ENCODE assay signal across 21 cellular contexts in genomic region chr2:128371248-128371630, GRCh38. TPM values are rescaled to one million over a fixed set of nuclear protein-coding genes. Genes with fewer than 3 reads are reported as not detected.
DNase-seq lines count a peak whose midpoint lies in the region; ATAC-seq and TF ChIP-seq lines count a peak whose summit lies in the region.
"Had no signal": no experiment of that assay in that cellular context is flagged by ENCODE, and none has a peak within 500 bp of the region (broad histone marks: within the 10 kb centered on the region; RNA-seq: fewer than 3 reads in every experiment).

No MANE protein-coding gene starts in this region.

- no peak for TF ChIP-seq POLR2A in IMR-90 (IDR thresholded peaks at IDR 0.05; ENCODE audit: low read depth, low read length)

- no peak overlapping the region for H3K27ac Mint-ChIP-seq in T-cell
- H3K27ac Mint-ChIP-seq: CD4-positive, CD25-positive, alpha-beta regulatory T cell had no signal

- peaks cover 0 to 13% (median 8%) of the 10 kb centered on the region in 3 donors for H3K4me1 Mint-ChIP-seq in T-cell

- H3K27ac ChIP-seq in IMR-90 (ENCODE audit: insufficient read depth, low read length) (no peak overlapping the region), RWPE1 (peak overlapping the region; percentile 89), mesenchymal stem cell (ENCODE audit: low read length, poor library complexity, severe bottlenecking) (no peak overlapping the region)
- no peak overlapping the region for H3K27ac ChIP-seq in effector memory CD4-positive, alpha-beta T cell (ENCODE audit: insufficient read depth, low read length, poor library complexity, severe bottlenecking)
- H3K27ac ChIP-seq: GM23248 had no signal

- H3K56ac ChIP-seq in IMR-90 (ENCODE audit: extremely low read depth, insufficient read depth, low read length), result no peak overlapping the region

- H2BK120ac ChIP-seq in IMR-90 (ENCODE audit: low read depth, low read length) (peak overlapping the region; percentile 11), mesenchymal stem cell (ENCODE audit: low read depth, low read length) (no peak overlapping the region)

- intact Hi-C loops in IMR-90 (cut with micrococcal nuclease) (no loop called here), sciatic nerve (cut with DNase I) (no loop called here)

- POLR2A ChIA-PET in IMR-90 (lab: Charles Lee; ENCODE audit: unreplicated experiment), result no interaction called here
- POLR2A ChIA-PET in RWPE1 (lab: Yijun Ruan, JAX; ENCODE audit: low non-redundant PET), result no interaction called here
- POLR2A ChIA-PET in T-cell (lab: Charles Lee), result no interaction called here

- H3K14ac ChIP-seq in IMR-90 (replicated peaks; ENCODE audit: low read depth, low read length), result no peak overlapping the region
- H3K14ac ChIP-seq in mesenchymal stem cell (ENCODE audit: low read length in 2 of 2), result no peak overlapping the region

- no peaks in the 10 kb centered on the region for H4K20me1 ChIP-seq in IMR-90 (ENCODE audit: insufficient read depth, low read length)

- ATAC-seq in IMR-90 (ENCODE audit: low read depth) (no peak), sciatic nerve (no peak), T-cell (replicated peaks in 1 of 4) (no peak)
- ATAC-seq: K562, Panc1 had no signal

- H2AFZ ChIP-seq in IMR-90 (replicated peaks; ENCODE audit: low read length, poor library complexity) (no peak overlapping the region), mesenchymal stem cell (ENCODE audit: low read depth, low read length) (no peak overlapping the region)
- H2AFZ ChIP-seq: GM23248 had no signal

- H2AK9ac ChIP-seq in IMR-90 (replicated peaks; ENCODE audit: low read depth, low read length, poor library complexity), result no peak overlapping the region

- H3K9me1 ChIP-seq in IMR-90 (ENCODE audit: insufficient read depth, low read length), result peaks cover 11% of the 10 kb centered on the region

- no peak overlapping the region for H2BK15ac ChIP-seq in IMR-90 (ENCODE audit: low read depth, low read length)
- H2BK15ac ChIP-seq in mesenchymal stem cell (ENCODE audit: low read depth, poor library complexity, severe bottlenecking), result no peak overlapping the region

- H3K18ac ChIP-seq in IMR-90 (ENCODE audit: low read depth, low read length) (no peak overlapping the region), mesenchymal stem cell (ENCODE audit: low read depth in 1 of 2, low read length in 2 of 2) (peak overlapping the region in 1 of 2 experiments; percentile 71)

- peak overlapping the region; percentile 25; the same call in 1 of the 2 replicates for H4K91ac ChIP-seq in IMR-90 (ENCODE audit: insufficient read depth, low read depth, low read length)
- no peak overlapping the region for H4K91ac ChIP-seq in mesenchymal stem cell (ENCODE audit: low read length)

- peak overlapping the region; percentile 18 to 54 for H2BK12ac ChIP-seq in mesenchymal stem cell (ENCODE audit: low read length in 2 of 2)

- in situ Hi-C loops in IMR-90 (cut with MboI; ENCODE audit: low sequenced_read_pairs), result no loop called here

- peaks cover 23% of the 10 kb centered on the region for H3K4me1 ChIP-seq in IMR-90 (ENCODE audit: control insufficient read depth, insufficient read depth, low read length)
- peaks cover 50% of the 10 kb centered on the region for H3K4me1 ChIP-seq in mesenchymal stem cell (ENCODE audit: control insufficient read depth, insufficient read depth, low read depth, low read length)
- no peaks in the 10 kb centered on the region for H3K4me1 ChIP-seq in effector memory CD4-positive, alpha-beta T cell (ENCODE audit: control insufficient read depth, insufficient read depth, low read length, poor library complexity, severe bottlenecking)
- H3K4me1 ChIP-seq: HAP-1 had no signal

- H3K4ac ChIP-seq in IMR-90 (ENCODE audit: low read depth, low read length) (peak overlapping the region; percentile 44; the same call in 1 of the 2 replicates), mesenchymal stem cell (ENCODE audit: low read depth in 1 of 2, low read length in 2 of 2) (peak overlapping the region in 1 of 2 experiments; percentile 8)

- H3K79me1 ChIP-seq in IMR-90 (ENCODE audit: low read depth in 1 of 2, low read length in 2 of 2), result peaks cover 0 to 6% of the 10 kb centered on the region in 2 experiments; a peak in 1 of 4 replicates
- H3K79me1 ChIP-seq in mesenchymal stem cell (replicated peaks; ENCODE audit: low read length, poor library complexity, severe bottlenecking), result no peaks in the 10 kb centered on the region

- CTCF ChIA-PET in IMR-90 (lab: Yijun Ruan, JAX) (no interaction called here), RWPE1 (lab: Yijun Ruan, JAX) (no interaction called here), T-cell (lab: Charles Lee) (no interaction called here)

- no peak overlapping the region for H3K4me3 ChIP-seq in IMR-90 (ENCODE audit: insufficient read depth, low read depth, low read length)
- H3K4me3 ChIP-seq in mesenchymal stem cell (ENCODE audit: insufficient read depth in 1 of 2, low read depth in 1 of 2, low read length in 2 of 2), result no peak overlapping the region
- no peak overlapping the region for H3K4me3 ChIP-seq in effector memory CD4-positive, alpha-beta T cell (ENCODE audit: insufficient read depth, low read depth, low read length, poor library complexity, severe bottlenecking)
- H3K4me3 ChIP-seq: GM23248, HAP-1, K562, SJSA1 had no signal

- H4K8ac ChIP-seq in IMR-90 (ENCODE audit: low read depth in 2 of 2, low read length in 2 of 2) (no peak overlapping the region), mesenchymal stem cell (ENCODE audit: low read length) (no peak overlapping the region)

- H3K9me3 Mint-ChIP-seq in T-cell, result no peaks in the 10 kb centered on the region

- H3K4me2 ChIP-seq in IMR-90 (ENCODE audit: low read depth, low read length), result no peak overlapping the region
- H3K4me2 ChIP-seq in mesenchymal stem cell (ENCODE audit: low read length, poor library complexity, severe bottlenecking), result no peak overlapping the region

- H3K4me3 Mint-ChIP-seq in T-cell, result no peak overlapping the region
- H3K4me3 Mint-ChIP-seq: CD4-positive, CD25-positive, alpha-beta regulatory T cell had no signal

- no peak for TF ChIP-seq RAD21 in IMR-90 (IDR thresholded peaks at IDR 0.05; ENCODE audit: low read length)

- BruUV-seq in IMR-90 (replicated peaks; lab: Mats Ljungman, UMichigan), result no TSS peak

- H3K23ac ChIP-seq in IMR-90 (ENCODE audit: low read depth, low read length) (no peak overlapping the region), mesenchymal stem cell (ENCODE audit: low read length in 2 of 2) (no peak overlapping the region)

- no peak overlapping the region for H4K5ac ChIP-seq in IMR-90 (ENCODE audit: low read depth, low read length)

- DNase-seq in IMR-90 (no peak), RWPE1 (ENCODE audit: low spot score) (no peak), mesenchymal stem cell (no peak), sciatic nerve (ENCODE audit: low spot score) (peak; percentile 56), T-cell (no peak), NOMO-1 (lab: John Stamatoyannopoulos, UW; ENCODE audit: unreplicated experiment in 2 of 2) (no peak)
- no peak for DNase-seq in activated CD4-positive, alpha-beta T cell treated with anti-CD3 and anti-CD28 coated beads, Interleukin-2, amount 50 U/mL, for 1 hour
- DNase-seq in effector memory CD4-positive, alpha-beta T cell, result no peak
- DNase-seq: CD4-positive, CD25-positive, alpha-beta regulatory T cell; GM23248; NCI-H1092; NCI-H1436 treated with DMSO at 0.1 percent for 48 hours; NCI-H2029; NCI-H2227 treated with DMSO at 0.1 percent for 48 hours; NCI-H510A treated with DMSO at 0.1 percent for 48 hours; NCI-H748 treated with DMSO at 0.1 percent for 48 hours; NK-92 treated with Interleukin-12 subunit alpha and Interleukin-12 subunit beta, amount 100 ng/mL, for 24 hours had no signal

- TF ChIP-seq CTCF in IMR-90 (conservative IDR thresholded peaks at IDR 0.05; ENCODE audit: low read depth, low read length), result no peak
- TF ChIP-seq CTCF in RWPE1 (conservative IDR thresholded peaks at IDR 0.05; ENCODE audit: low read depth), result no peak

- dilution Hi-C loops in IMR-90 (cut with HindIII; ENCODE audit: low sequenced_read_pairs, unreplicated experiment), result no loop called here

- H3K9ac ChIP-seq in IMR-90 (ENCODE audit: low read depth, low read length) (no peak overlapping the region), mesenchymal stem cell (ENCODE audit: low read length) (no peak overlapping the region)
- H3K9ac ChIP-seq: GM23248 had no signal

- H2AK5ac ChIP-seq in IMR-90 (ENCODE audit: low read depth, low read length) (0 out of 2 replicates have a peak overlapping the region, but pooled peaks have one; percentile 13), mesenchymal stem cell (ENCODE audit: low read length, severe bottlenecking) (peak overlapping the region; percentile 37)

- WGBS in IMR-90 (ENCODE audit: extremely low coverage in 2 of 2, insufficient read length in 1 of 2), 2 experiments, result 100% methylated on average over 1 of the region's 8 CpGs; no CpG with 5 or more reads in 1 of the 2 experiments
- 93% methylated on average over 6 of the region's 8 CpGs for WGBS in mesenchymal stem cell

- peaks cover 0 to 2% of the 10 kb centered on the region in 2 donors for H3K27me3 Mint-ChIP-seq in T-cell
- H3K27me3 Mint-ChIP-seq: CD4-positive, CD25-positive, alpha-beta regulatory T cell had no signal

- no peaks in the 10 kb centered on the region for H3K27me3 ChIP-seq in IMR-90 (ENCODE audit: control insufficient read depth, insufficient read depth, low read length)
- H3K27me3 ChIP-seq in mesenchymal stem cell (ENCODE audit: control insufficient read depth in 1 of 2, insufficient read depth in 1 of 2, low read length in 2 of 2), result no peaks in the 10 kb centered on the region
- H3K27me3 ChIP-seq in effector memory CD4-positive, alpha-beta T cell (replicated peaks; ENCODE audit: control insufficient read depth, insufficient read depth, low read length, poor library complexity, severe bottlenecking), result no peaks in the 10 kb centered on the region
- H3K27me3 ChIP-seq: SJSA1 had no signal

- H2BK20ac ChIP-seq in IMR-90 (ENCODE audit: low read depth, low read length), result peak overlapping the region; percentile 28; the same call in 1 of the 2 replicates

- H3K36me3 ChIP-seq in IMR-90 (ENCODE audit: control insufficient read depth, insufficient read depth, low read length), result no peaks in the 10 kb centered on the region
- no peaks in the 10 kb centered on the region for H3K36me3 ChIP-seq in mesenchymal stem cell (ENCODE audit: control insufficient read depth in 1 of 2, insufficient read depth in 2 of 2, low read depth in 1 of 2, low read length in 2 of 2)
- no peaks in the 10 kb centered on the region for H3K36me3 ChIP-seq in effector memory CD4-positive, alpha-beta T cell (ENCODE audit: control insufficient read depth, insufficient read depth, low read length)
- H3K36me3 ChIP-seq: HAP-1 had no signal

- no peaks in the 10 kb centered on the region for H3K36me3 Mint-ChIP-seq in T-cell
- H3K36me3 Mint-ChIP-seq: CD4-positive, CD25-positive, alpha-beta regulatory T cell had no signal

- H3K9me3 ChIP-seq in IMR-90 (ENCODE audit: control insufficient read depth, insufficient read depth, low read length) (no peaks in the 10 kb centered on the region), mesenchymal stem cell (ENCODE audit: control insufficient read depth, low read length) (no peaks in the 10 kb centered on the region)
- no peaks in the 10 kb centered on the region for H3K9me3 ChIP-seq in effector memory CD4-positive, alpha-beta T cell (ENCODE audit: control insufficient read depth, low read length)
- H3K9me3 ChIP-seq: HAP-1, SJSA1 had no signal

- H2BK5ac ChIP-seq in IMR-90 (ENCODE audit: low read depth, low read length, poor library complexity, severe bottlenecking) (no peak overlapping the region), mesenchymal stem cell (ENCODE audit: low read depth, low read length, poor library complexity, severe bottlenecking) (no peak overlapping the region)

RNA-seq across cellular contexts. Expression of gene HS6ST1, which starts 52.6 kb away (rescaled TPM):
- total RNA-seq in IMR-90 (2012; rRNA removed), result 29.7 and 29.9 TPM in 2 replicates
- 36.9 and 39.7 TPM in 2 replicates for polyA plus RNA-seq in IMR-90 (2012; rRNA removed)
- 22.1 and 48.3 TPM in 2 replicates for polyA plus RNA-seq in IMR-90 (2012; cell fraction: cytosol; rRNA removed)
- 21.0 and 34.4 TPM in 2 replicates for polyA plus RNA-seq in IMR-90 (2012; cell fraction: nucleus; rRNA removed; ENCODE audit: low replicate concordance)
- 37.7 TPM for polyA plus RNA-seq in mesenchymal stem cell (2013, experiment 1 of 2)
- 37.3 TPM for polyA plus RNA-seq in mesenchymal stem cell (2013, experiment 2 of 2)
- total RNA-seq in sciatic nerve, result 27.2 TPM
- total RNA-seq in T-cell, result 10 to 100 TPM in 3 of 5 donors, 1 to 10 TPM in 2; 7.6 to 15.6 (median 15.4) TPM
